In genomic region chr16:23640959-23641765, GRCh38 we compare ENCODE assay signal across 8 cellular contexts. TPM values are rescaled to one million over a fixed set of nuclear protein-coding genes. Genes with fewer than 3 reads are reported as not detected.
DNase-seq lines count a peak whose midpoint lies in the region; ATAC-seq and TF ChIP-seq lines count a peak whose summit lies in the region.

DCTN5 (plus strand) TSS chr16:23641466; CDS start chr16:23641543, 77 bp downstream.
PALB2 (minus strand) TSS chr16:23641310; CDS start chr16:23641157, 153 bp downstream.

- peaks cover 61% of the 10 kb centered on the region for H3K79me2 ChIP-seq in osteoblast (ENCODE audit: insufficient read depth, low read length)

- TF ChIP-seq CTCF in glutamatergic neuron (IDR thresholded peaks at IDR 0.05; ENCODE audit: partially characterized antibody, unreplicated experiment) (no peak), osteoblast (IDR thresholded peaks at IDR 0.05; ENCODE audit: extremely low read depth, low read depth, low read length) (no peak), thoracic aorta (IDR thresholded peaks at IDR 0.05) (no peak)

- ATAC-seq in HG02610 (IDR thresholded peaks at IDR 0.05; ENCODE audit: unreplicated experiment) (peak; percentile 98), thoracic aorta (ENCODE audit: insufficient number of reproducible peaks, low FRiP score, low read depth) (peak; percentile 99)

- peak within 1 kb of the TSS; percentile 87 for H3K27ac ChIP-seq in osteoblast (ENCODE audit: low read depth, low read length)
- H3K27ac ChIP-seq in thoracic aorta, result peak within 1 kb of the TSS; percentile 63 to 69

- H3K4me1 Mint-ChIP-seq in activated naive CD8-positive, alpha-beta T cell (ENCODE audit: low read depth), result peaks cover 35% of the 10 kb centered on the region
- H3K4me1 Mint-ChIP-seq in glutamatergic neuron (ENCODE audit: low read depth, unreplicated experiment), result peaks cover 4% of the 10 kb centered on the region

- no peaks in the 10 kb centered on the region for H3K9me3 Mint-ChIP-seq in activated naive CD8-positive, alpha-beta T cell (ENCODE audit: low read depth)
- no peaks in the 10 kb centered on the region for H3K9me3 Mint-ChIP-seq in glutamatergic neuron (ENCODE audit: unreplicated experiment)

- peaks cover 4% of the 10 kb centered on the region for H4K20me1 ChIP-seq in osteoblast (ENCODE audit: insufficient read depth, low read length)

- H3K27ac Mint-ChIP-seq in activated naive CD8-positive, alpha-beta T cell, result peak within 1 kb of the TSS; percentile 98
- peak within 1 kb of the TSS; percentile 90 for H3K27ac Mint-ChIP-seq in glutamatergic neuron (ENCODE audit: unreplicated experiment)

- H3K4me3 Mint-ChIP-seq in activated naive CD8-positive, alpha-beta T cell, result peak within 1 kb of the TSS; percentile 99
- H3K4me3 Mint-ChIP-seq in glutamatergic neuron (ENCODE audit: unreplicated experiment), result peak within 1 kb of the TSS; percentile 96

- H3K4me3 ChIP-seq in GM08714 (ENCODE audit: low read length) (peak within 1 kb of the TSS; percentile 97), osteoblast (ENCODE audit: insufficient read depth, low read length) (peak within 1 kb of the TSS; percentile 100), thoracic aorta (peak within 1 kb of the TSS; percentile 99)

- H3K36me3 ChIP-seq in osteoblast (ENCODE audit: insufficient read depth, low read length) (peaks cover 44% of the 10 kb centered on the region), thoracic aorta (peaks cover 6% of the 10 kb centered on the region)

- peak within 1 kb of the TSS; percentile 88 for H3K4me2 ChIP-seq in osteoblast (ENCODE audit: insufficient read depth, low read length)

- H3K9me3 ChIP-seq in osteoblast (ENCODE audit: low read depth, low read length), result no peaks in the 10 kb centered on the region
- no peaks in the 10 kb centered on the region for H3K9me3 ChIP-seq in thoracic aorta

- peaks cover 14% of the 10 kb centered on the region for H3K36me3 Mint-ChIP-seq in activated naive CD8-positive, alpha-beta T cell
- H3K36me3 Mint-ChIP-seq in glutamatergic neuron (ENCODE audit: unreplicated experiment), result no peaks in the 10 kb centered on the region

- H3K27me3 ChIP-seq in osteoblast (ENCODE audit: insufficient read depth, low read length) (no peaks in the 10 kb centered on the region), thoracic aorta (replicated peaks; ENCODE audit: insufficient read depth) (no peaks in the 10 kb centered on the region)

- H3K4me1 ChIP-seq in osteoblast (ENCODE audit: insufficient read depth, low read length), result peaks cover 15% of the 10 kb centered on the region
- H3K4me1 ChIP-seq in thoracic aorta (ENCODE audit: control insufficient read depth in 1 of 2, low read depth in 2 of 2), result peaks cover 16 to 24% of the 10 kb centered on the region in 2 donors

- peak; percentile 92 for DNase-seq in NCI-H1092 treated with DMSO at 0.1 percent for 48 hours (lab: John Stamatoyannopoulos, UW)
- peak; percentile 93 for DNase-seq in SKM-1 (lab: John Stamatoyannopoulos, UW; ENCODE audit: unreplicated experiment)
- peak; percentile 95 for DNase-seq in glutamatergic neuron
- DNase-seq in osteoblast (ENCODE audit: insufficient read length, low spot score, missing footprints), result peak; percentile 97
- peak; percentile 71 for DNase-seq in thoracic aorta (ENCODE audit: low spot score)

- no peaks in the 10 kb centered on the region for H3K27me3 Mint-ChIP-seq in activated naive CD8-positive, alpha-beta T cell
- H3K27me3 Mint-ChIP-seq in glutamatergic neuron (ENCODE audit: unreplicated experiment), result peaks cover 7% of the 10 kb centered on the region

- peak within 1 kb of the TSS; percentile 99 for H2AFZ ChIP-seq in osteoblast (ENCODE audit: low read length)

RNA-seq across cellular contexts. Expression of gene DCTN5, which starts in this region (rescaled TPM):
- total RNA-seq in glutamatergic neuron (ENCODE audit: unreplicated experiment) (96.5 TPM), osteoblast (35.4 and 35.5 TPM in 2 replicates), thoracic aorta (10 to 100 TPM; 23.5 to 38.3 TPM)

RNA-seq across cellular contexts. Expression of gene PALB2, which starts in this region (rescaled TPM):
- total RNA-seq in glutamatergic neuron (ENCODE audit: unreplicated experiment) (14.4 TPM), osteoblast (14.8 and 15.9 TPM in 2 replicates), thoracic aorta (10 to 100 TPM in 1 of 2 donors, 1 to 10 TPM in 1; 5.1 to 14.2 TPM)

Comparison
In these comparisons a context has a peak if more than half of its experiments do, and no peak if none do; other contexts are left out.
1. Peak in every context shown above with its lines: DNase-seq, ATAC-seq, H3K4me3 ChIP-seq and H3K27ac ChIP-seq.